ENCODE assay signal across 23 cellular contexts in the genomic region with DNA sequence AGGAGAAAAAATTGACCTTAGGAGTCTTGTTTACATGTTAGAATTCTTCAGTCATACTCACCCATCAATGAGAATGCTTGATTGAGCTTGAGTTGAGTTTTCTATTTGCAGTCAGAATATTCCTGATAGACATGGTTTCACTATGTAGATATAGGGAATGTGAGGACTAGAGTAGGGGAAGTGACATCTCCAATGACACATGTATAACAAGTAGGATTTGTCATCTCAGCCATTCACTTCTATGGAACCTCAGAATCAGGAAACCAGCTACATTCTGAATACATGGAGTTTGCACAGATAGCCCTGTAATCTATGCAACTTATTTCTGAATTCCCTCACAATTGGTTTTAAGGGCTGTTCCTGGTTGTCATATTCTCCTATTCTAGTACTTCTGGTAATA. TPM values are rescaled to one million over a fixed set of nuclear protein-coding genes. Genes with fewer than 3 reads are reported as not detected.
"Had no signal": no experiment of that assay in that cellular context is flagged by ENCODE, and none has a peak within 500 bp of the region (broad histone marks: within the 10 kb centered on the region; RNA-seq: fewer than 3 reads in every experiment).

No MANE protein-coding gene starts in this region.

- H2AFZ ChIP-seq: hepatocyte, parathyroid adenoma had no signal

- H3K4me1 ChIP-seq: lower lobe of right lung, parathyroid adenoma, prostate gland, sigmoid colon, suprapubic skin, thyroid gland, vagina had no signal

- H3K9me3 ChIP-seq: lower lobe of right lung, prostate gland, sigmoid colon, suprapubic skin, thyroid gland, vagina had no signal

- H3K27ac ChIP-seq: cardiac muscle cell, hepatocyte, lower lobe of right lung, parathyroid adenoma, prostate gland, vagina had no signal

- H3K4me3 ChIP-seq: cardiac muscle cell, hepatocyte, lower lobe of right lung, prostate gland, sigmoid colon, suprapubic skin, thyroid gland, vagina had no signal

- H3K4me2 ChIP-seq: hepatocyte had no signal

- ATAC-seq: esophagus mucosa, lower lobe of right lung had no signal

- H3K36me3 ChIP-seq: cardiac muscle cell, lower lobe of right lung, prostate gland, sigmoid colon, suprapubic skin, thyroid gland, vagina had no signal

- H3K27me3 ChIP-seq: cardiac muscle cell, hepatocyte, sigmoid colon, suprapubic skin, thyroid gland, vagina had no signal

- H3K9ac ChIP-seq: parathyroid adenoma had no signal

- DNase-seq: cerebellar nuclear complex; effector CD4-positive, alpha-beta T cell; endodermal cell; lower lobe of right lung; mesendoderm; naive B cell; occipital lobe; retina; sigmoid colon; small intestine; stimulated activated CD4-positive, alpha-beta T cell treated with anti-CD3 and anti-CD28 coated beads, Interleukin-12 subunit alpha, Interleukin-12 subunit beta, amount 100 ng/mL, for 4 hours; stimulated activated naive CD4-positive, alpha-beta T cell treated with Interleukin-2 at 50 U/mL for 16 hours; thyroid gland had no signal

RNA-seq across cellular contexts. Expression of a gene that starts 20.1 kb away (rescaled TPM):
- total RNA-seq: cardiac muscle cell, endodermal cell, esophagus mucosa, fibroblast of lung, frontal cortex, hepatocyte, kidney epithelial cell, lower lobe of right lung, occipital lobe, prostate gland, sigmoid colon, thyroid gland, vagina had no signal
- polyA plus RNA-seq: cardiac muscle cell, fibroblast of lung, hepatocyte, sigmoid colon, small intestine had no signal

RNA-seq across cellular contexts. Expression of a gene that starts 27.2 kb away (rescaled TPM):
- total RNA-seq: cardiac muscle cell, endodermal cell, esophagus mucosa, fibroblast of lung, frontal cortex, hepatocyte, kidney epithelial cell, lower lobe of right lung, occipital lobe, prostate gland, sigmoid colon, thyroid gland, vagina had no signal
- polyA plus RNA-seq: cardiac muscle cell, fibroblast of lung, hepatocyte, sigmoid colon, small intestine had no signal
